Comparison of ENCODE assay signal across 13 cellular contexts in genomic region chr2:205704101-205704741, GRCh38. TPM values are rescaled to one million over a fixed set of nuclear protein-coding genes. Genes with fewer than 3 reads are reported as not detected.
A peak's percentile ranks its signal among the peaks of the same experiment; 100 is the strongest.
DNase-seq lines count a peak whose midpoint lies in the region; ATAC-seq and TF ChIP-seq lines count a peak whose summit lies in the region.
"Had no signal": no experiment of that assay in that cellular context is flagged by ENCODE, and none has a peak within 500 bp of the region (broad histone marks: within the 10 kb centered on the region; RNA-seq: fewer than 3 reads in every experiment).

No MANE protein-coding gene starts in this region.

- H3K4me3 ChIP-seq in heart right ventricle = no peak overlapping the region
- H3K4me3 ChIP-seq in right atrium auricular region = no peak overlapping the region
- no peak overlapping the region for H3K4me3 ChIP-seq in upper lobe of right lung
- H3K4me3 ChIP-seq: ascending aorta, HAP-1 had no signal

- no peak overlapping the region for H3K4me3 Mint-ChIP-seq in nephron
- H3K4me3 Mint-ChIP-seq in activated T-helper 17 cell treated with anti-CD3 and anti-CD28 coated beads, Interleukin-2, amount 50 U/mL, for 72 hours = no peak overlapping the region
- H3K4me3 Mint-ChIP-seq: stimulated activated naive CD8-positive, alpha-beta T cell treated with anti-CD3 and anti-CD28 coated beads, Interleukin-15, amount 100 ng/mL, for 72 hours had no signal

- H3K4me1 ChIP-seq in heart right ventricle = peaks cover 11 to 98% (median 92%) of the 10 kb centered on the region in 9 donors
- H3K4me1 ChIP-seq in right atrium auricular region = peaks cover 0 to 89% of the 10 kb centered on the region in 2 donors
- H3K4me1 ChIP-seq in upper lobe of right lung = peaks cover 78% of the 10 kb centered on the region

- peak overlapping the region; percentile 3 to 62 (median 9) for H3K27ac Mint-ChIP-seq in nephron
- H3K27ac Mint-ChIP-seq in activated naive CD4-positive, alpha-beta T cell treated with anti-CD3 and anti-CD28 coated beads, Interleukin-2, amount 50 U/mL, for 72 hours = no peak overlapping the region
- no peak overlapping the region for H3K27ac Mint-ChIP-seq in activated T-helper 17 cell treated with anti-CD3 and anti-CD28 coated beads, Interleukin-2, amount 50 U/mL, for 72 hours
- H3K27ac Mint-ChIP-seq: stimulated activated naive CD8-positive, alpha-beta T cell treated with anti-CD3 and anti-CD28 coated beads, Interleukin-15, amount 100 ng/mL, for 72 hours had no signal

- no peaks in the 10 kb centered on the region for H3K9me3 ChIP-seq in heart right ventricle
- H3K9me3 ChIP-seq in right atrium auricular region = no peaks in the 10 kb centered on the region
- H3K9me3 ChIP-seq in upper lobe of right lung = no peaks in the 10 kb centered on the region
- H3K9me3 ChIP-seq: ascending aorta, HAP-1 had no signal

- 52 to 61% methylated on average over 9 of the region's 9 CpGs for WGBS in heart right ventricle, 2 donors

- peaks cover 16% of the 10 kb centered on the region for H3K36me3 Mint-ChIP-seq in nephron (ENCODE audit: low read depth)
- no peaks in the 10 kb centered on the region for H3K36me3 Mint-ChIP-seq in activated naive CD4-positive, alpha-beta T cell treated with anti-CD3 and anti-CD28 coated beads, Interleukin-2, amount 50 U/mL, for 72 hours
- H3K36me3 Mint-ChIP-seq in activated T-helper 17 cell treated with anti-CD3 and anti-CD28 coated beads, Interleukin-2, amount 50 U/mL, for 72 hours (ENCODE audit: low read depth) = no peaks in the 10 kb centered on the region

- peak in 2 of 8 donors; percentile 2 to 24 for ATAC-seq in heart right ventricle
- peak; percentile 67 for ATAC-seq in upper lobe of right lung
- no peak for ATAC-seq in activated naive CD4-positive, alpha-beta T cell treated with anti-CD3 and anti-CD28 coated beads, Interleukin-2, amount 50 U/mL, for 72 hours
- no peak for ATAC-seq in activated T-helper 17 cell treated with anti-CD3 and anti-CD28 coated beads, Interleukin-2, amount 50 U/mL, for 72 hours (replicated peaks)
- ATAC-seq: foreskin keratinocyte; stimulated activated naive CD8-positive, alpha-beta T cell treated with anti-CD3 and anti-CD28 coated beads, Interleukin-15, amount 100 ng/mL, for 72 hours had no signal

- intact Hi-C loops in heart right ventricle (cut with DNase I) = no loop called here
- intact Hi-C loops in upper lobe of right lung (cut with DNase I) = no loop called here

- H3K27me3 ChIP-seq in heart right ventricle (no peaks in the 10 kb centered on the region), right atrium auricular region (no peaks in the 10 kb centered on the region), upper lobe of right lung (no peaks in the 10 kb centered on the region)
- H3K27me3 ChIP-seq: ascending aorta, foreskin keratinocyte had no signal

- H3K27me3 Mint-ChIP-seq in nephron (ENCODE audit: low read depth) = no peaks in the 10 kb centered on the region
- H3K27me3 Mint-ChIP-seq in activated T-helper 17 cell treated with anti-CD3 and anti-CD28 coated beads, Interleukin-2, amount 50 U/mL, for 72 hours = peaks cover 4% of the 10 kb centered on the region
- H3K27me3 Mint-ChIP-seq: stimulated activated naive CD8-positive, alpha-beta T cell treated with anti-CD3 and anti-CD28 coated beads, Interleukin-15, amount 100 ng/mL, for 72 hours had no signal

- H3K4me1 Mint-ChIP-seq in nephron = peaks cover 66% of the 10 kb centered on the region
- H3K4me1 Mint-ChIP-seq in activated T-helper 17 cell treated with anti-CD3 and anti-CD28 coated beads, Interleukin-2, amount 50 U/mL, for 72 hours = peaks cover 6% of the 10 kb centered on the region

- TF ChIP-seq CTCF in heart right ventricle (IDR thresholded peaks at IDR 0.05) (no peak), right atrium auricular region (IDR thresholded peaks at IDR 0.05) (no peak), nephron (IDR thresholded peaks at IDR 0.05; ENCODE audit: unreplicated experiment in 3 of 3) (no peak), upper lobe of right lung (IDR thresholded peaks at IDR 0.05) (no peak)

- no peaks in the 10 kb centered on the region for H3K9me3 Mint-ChIP-seq in nephron
- H3K9me3 Mint-ChIP-seq in activated naive CD4-positive, alpha-beta T cell treated with anti-CD3 and anti-CD28 coated beads, Interleukin-2, amount 50 U/mL, for 72 hours = peaks cover 0 to 4% of the 10 kb centered on the region in 2 donors
- H3K9me3 Mint-ChIP-seq in activated T-helper 17 cell treated with anti-CD3 and anti-CD28 coated beads, Interleukin-2, amount 50 U/mL, for 72 hours = no peaks in the 10 kb centered on the region
- H3K9me3 Mint-ChIP-seq: stimulated activated naive CD8-positive, alpha-beta T cell treated with anti-CD3 and anti-CD28 coated beads, Interleukin-15, amount 100 ng/mL, for 72 hours had no signal

- DNase-seq in heart right ventricle (no peak), right atrium auricular region (ENCODE audit: low spot score) (no peak), epithelial cell of prostate (ENCODE audit: low read depth, low spot score) (no peak), upper lobe of right lung (no peak), RKO (ENCODE audit: low spot score) (no peak)
- DNase-seq in activated naive CD4-positive, alpha-beta T cell treated with anti-CD3 and anti-CD28 coated beads, Interleukin-2, amount 50 U/mL, for 72 hours (ENCODE audit: low spot score in 2 of 2) = no peak
- DNase-seq: foreskin keratinocyte; GF-D8; stimulated activated naive CD8-positive, alpha-beta T cell treated with anti-CD3 and anti-CD28 coated beads, Interleukin-15, amount 100 ng/mL, for 72 hours had no signal

- H3K27ac ChIP-seq in heart right ventricle = peak overlapping the region in 8 of 10 donors; percentile 6 to 84 (median 54)
- no peak overlapping the region for H3K27ac ChIP-seq in right atrium auricular region
- H3K27ac ChIP-seq in epithelial cell of prostate = peak overlapping the region; percentile 20
- no peak overlapping the region for H3K27ac ChIP-seq in upper lobe of right lung

- H3K36me3 ChIP-seq in heart right ventricle = no peaks in the 10 kb centered on the region
- H3K36me3 ChIP-seq in right atrium auricular region = no peaks in the 10 kb centered on the region
- no peaks in the 10 kb centered on the region for H3K36me3 ChIP-seq in upper lobe of right lung
- H3K36me3 ChIP-seq: ascending aorta, HAP-1 had no signal

RNA-seq across cellular contexts. Expression of gene NRP2, which starts 21.9 kb away (rescaled TPM):
- 10 to 100 TPM in 5 of 10 donors, 1 to 10 TPM in 5; 4.7 to 29.4 (median 9.9) TPM for total RNA-seq in heart right ventricle
- 1 to 10 TPM; 2.5 to 2.7 TPM for polyA plus RNA-seq in heart right ventricle
- 10 to 100 TPM in 1 of 2 donors, 1 to 10 TPM in 1; 7.1 to 10.9 TPM for total RNA-seq in right atrium auricular region
- total RNA-seq in upper lobe of right lung = 75.3 TPM
- 1 to 10 TPM in 1 of 2 donors, under 1 TPM in 1; 0.59 to 3.0 TPM for total RNA-seq in activated naive CD4-positive, alpha-beta T cell treated with anti-CD3 and anti-CD28 coated beads, Interleukin-2, amount 50 U/mL, for 72 hours
- total RNA-seq in activated T-helper 17 cell treated with anti-CD3 and anti-CD28 coated beads, Interleukin-2, amount 50 U/mL, for 72 hours = 1 to 10 TPM in 1 of 2 donors, under 1 TPM in 1; 0.91 to 2.2 TPM

Comparison
In these comparisons a context has a peak if more than half of its experiments do, and no peak if none do; other contexts are left out.
1. H3K27ac ChIP-seq: peak in heart right ventricle (8 of 10) and epithelial cell of prostate (single experiment); none in right atrium auricular region (0 of 2) and upper lobe of right lung (single experiment).
2. H3K27ac Mint-ChIP-seq: peak in nephron (3 of 3); none in activated naive CD4-positive, alpha-beta T cell treated with anti-CD3 and anti-CD28 coated beads, Interleukin-2, amount 50 U/mL, for 72 hours (0 of 2) and activated T-helper 17 cell treated with anti-CD3 and anti-CD28 coated beads, Interleukin-2, amount 50 U/mL, for 72 hours (single experiment).